In the genomic region with DNA sequence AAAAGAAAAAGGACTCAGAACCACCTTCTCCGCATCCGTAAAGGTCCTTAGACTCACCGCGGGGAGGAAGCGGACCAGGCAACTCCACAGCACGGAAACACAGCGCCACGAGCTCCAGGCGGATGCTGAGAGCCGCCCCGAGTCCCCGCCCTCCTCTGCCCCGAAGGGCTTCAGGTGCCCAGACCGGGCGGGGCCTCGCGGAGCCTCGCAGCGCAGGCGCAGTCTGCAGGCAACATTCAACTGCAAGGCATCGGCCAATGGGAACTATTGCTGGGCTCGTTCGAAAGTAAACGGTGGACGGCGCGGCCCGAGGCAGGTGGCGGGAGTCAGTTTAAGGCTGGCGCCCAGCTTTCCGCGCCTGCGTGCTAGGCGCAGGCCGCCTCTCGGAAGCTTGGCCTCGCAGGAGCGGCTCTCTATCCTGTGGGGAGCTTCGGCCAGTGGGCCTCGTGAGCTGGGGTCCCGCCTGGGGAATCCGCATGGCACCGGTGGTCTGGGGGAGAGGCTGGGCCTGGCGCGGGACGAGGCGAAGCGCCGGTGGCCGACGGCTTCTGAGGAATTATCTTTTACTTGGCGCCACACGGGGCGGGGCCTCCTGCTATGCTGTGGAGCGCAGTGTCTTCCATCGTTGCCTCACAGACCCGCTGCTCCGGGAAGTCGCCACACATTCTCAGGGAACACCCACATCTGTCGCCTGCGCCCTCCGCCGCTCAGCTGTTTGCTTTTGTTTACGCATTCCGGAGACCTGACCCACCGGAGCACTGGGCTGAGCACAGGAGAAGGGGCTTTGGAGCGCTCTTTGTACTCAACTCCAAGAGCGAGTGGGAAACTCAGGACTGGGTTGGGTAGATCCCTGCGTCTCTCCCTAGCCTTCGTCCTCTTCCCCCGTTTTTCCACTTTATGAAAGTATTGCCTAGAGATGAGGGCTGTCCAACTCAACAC, we compare ENCODE assay signal across 8 cellular contexts. TPM values are rescaled to one million over a fixed set of nuclear protein-coding genes. Genes with fewer than 3 reads are reported as not detected.
DNase-seq lines count a peak whose midpoint lies in the region; ATAC-seq and TF ChIP-seq lines count a peak whose summit lies in the region.

A gene with protein sequence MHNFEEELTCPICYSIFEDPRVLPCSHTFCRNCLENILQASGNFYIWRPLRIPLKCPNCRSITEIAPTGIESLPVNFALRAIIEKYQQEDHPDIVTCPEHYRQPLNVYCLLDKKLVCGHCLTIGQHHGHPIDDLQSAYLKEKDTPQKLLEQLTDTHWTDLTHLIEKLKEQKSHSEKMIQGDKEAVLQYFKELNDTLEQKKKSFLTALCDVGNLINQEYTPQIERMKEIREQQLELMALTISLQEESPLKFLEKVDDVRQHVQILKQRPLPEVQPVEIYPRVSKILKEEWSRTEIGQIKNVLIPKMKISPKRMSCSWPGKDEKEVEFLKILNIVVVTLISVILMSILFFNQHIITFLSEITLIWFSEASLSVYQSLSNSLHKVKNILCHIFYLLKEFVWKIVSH (minus strand): TSS at position 127 of the 939 bp plus-strand sequence. CDS start 10,603 bp downstream, outside the sequence.

- no peaks in the 10 kb centered on the region for H3K9me3 ChIP-seq in thoracic aorta

- peak; percentile 99 for DNase-seq in HPDE6-E6E7 (ENCODE audit: extremely low spot score)
- peak; percentile 73 for DNase-seq in SK-MEL-5 (ENCODE audit: low read depth, low spot score)
- peak; percentile 65 to 93 (median 84) for DNase-seq in head of caudate nucleus
- peak; percentile 99 for DNase-seq in osteocyte (ENCODE audit: extremely low spot score, unreplicated experiment)
- peak; percentile 64 for DNase-seq in thoracic aorta (ENCODE audit: low spot score)

- no peaks in the 10 kb centered on the region for H3K27me3 ChIP-seq in thoracic aorta (replicated peaks; ENCODE audit: insufficient read depth)

- no peaks in the 10 kb centered on the region for H3K36me3 ChIP-seq in thoracic aorta

- peak within 1 kb of the TSS; percentile 96 for H3K27ac Mint-ChIP-seq in activated naive CD8-positive, alpha-beta T cell
- H3K27ac Mint-ChIP-seq in osteocyte (ENCODE audit: unreplicated experiment) = peak within 1 kb of the TSS; percentile 99

- in situ Hi-C loops in SK-MEL-5 (cut with HindIII; ENCODE audit: low pct_unique_long_range_greater_than_20kb, low sequenced_read_pairs) = no loop called here

- peaks cover 0 to 26% of the 10 kb centered on the region in 2 donors for H3K4me1 ChIP-seq in thoracic aorta (ENCODE audit: control insufficient read depth in 1 of 2, low read depth in 2 of 2)

- peak within 1 kb of the TSS; percentile 77 for H3K4me3 ChIP-seq in thoracic aorta

- no peak; the same call in 1 of the 2 replicates for TF ChIP-seq CTCF in C4-2B (conservative IDR thresholded peaks at IDR 0.05)
- TF ChIP-seq CTCF in osteocyte (IDR thresholded peaks at IDR 0.05) = peak; percentile 9
- TF ChIP-seq CTCF in thoracic aorta (IDR thresholded peaks at IDR 0.05) = no peak

- ATAC-seq in GM19463 (IDR thresholded peaks at IDR 0.05; ENCODE audit: unreplicated experiment) = peak; percentile 94
- peak; percentile 86 for ATAC-seq in thoracic aorta (ENCODE audit: insufficient number of reproducible peaks, low FRiP score, low read depth)

- H3K9me3 Mint-ChIP-seq in activated naive CD8-positive, alpha-beta T cell (ENCODE audit: low read depth) = no peaks in the 10 kb centered on the region
- H3K9me3 Mint-ChIP-seq in osteocyte (ENCODE audit: unreplicated experiment) = no peaks in the 10 kb centered on the region

- H3K36me3 Mint-ChIP-seq in activated naive CD8-positive, alpha-beta T cell = peaks cover 5% of the 10 kb centered on the region
- peaks cover 7% of the 10 kb centered on the region for H3K36me3 Mint-ChIP-seq in osteocyte (ENCODE audit: unreplicated experiment)

- H3K27me3 Mint-ChIP-seq in activated naive CD8-positive, alpha-beta T cell = no peaks in the 10 kb centered on the region
- no peaks in the 10 kb centered on the region for H3K27me3 Mint-ChIP-seq in osteocyte (ENCODE audit: unreplicated experiment)

- H3K4me1 Mint-ChIP-seq in activated naive CD8-positive, alpha-beta T cell (ENCODE audit: low read depth) = peaks cover 29% of the 10 kb centered on the region
- peaks cover 51% of the 10 kb centered on the region for H3K4me1 Mint-ChIP-seq in osteocyte (ENCODE audit: unreplicated experiment)

- intact Hi-C loops in head of caudate nucleus (cut with DNase I) = no loop called here

- H3K4me3 Mint-ChIP-seq in activated naive CD8-positive, alpha-beta T cell = peak within 1 kb of the TSS; percentile 99
- H3K4me3 Mint-ChIP-seq in osteocyte (ENCODE audit: unreplicated experiment) = peak within 1 kb of the TSS; percentile 96

- peak within 1 kb of the TSS; percentile 94 for H3K27ac ChIP-seq in C4-2B
- peak within 1 kb of the TSS; percentile 68 to 70 for H3K27ac ChIP-seq in thoracic aorta

RNA-seq across cellular contexts. Expression of the gene that starts here (rescaled TPM):
- total RNA-seq in SK-MEL-5 (2014; rRNA removed; shearing (Covaris generic)) = 3.2 and 9.3 TPM in 2 replicates
- polyA plus RNA-seq in SK-MEL-5 (2015; cell fraction: cytosol; rRNA removed) = 1.8 and 3.7 TPM in 2 replicates
- polyA plus RNA-seq in SK-MEL-5 (2015; cell fraction: nucleus; rRNA removed) = 1.7 and 2.3 TPM in 2 replicates
- total RNA-seq in osteocyte (36.0 and 40.3 TPM in 2 replicates), thoracic aorta (1 to 10 TPM; 4.1 to 5.3 TPM)

Comparison
In these comparisons a context has a peak if more than half of its experiments do, and no peak if none do; other contexts are left out.
1. Peak in every context shown above with its lines: DNase-seq, ATAC-seq, H3K4me3 ChIP-seq and H3K27ac ChIP-seq.